Comparison of ENCODE assay signal across 25 cellular contexts in the genomic region with DNA sequence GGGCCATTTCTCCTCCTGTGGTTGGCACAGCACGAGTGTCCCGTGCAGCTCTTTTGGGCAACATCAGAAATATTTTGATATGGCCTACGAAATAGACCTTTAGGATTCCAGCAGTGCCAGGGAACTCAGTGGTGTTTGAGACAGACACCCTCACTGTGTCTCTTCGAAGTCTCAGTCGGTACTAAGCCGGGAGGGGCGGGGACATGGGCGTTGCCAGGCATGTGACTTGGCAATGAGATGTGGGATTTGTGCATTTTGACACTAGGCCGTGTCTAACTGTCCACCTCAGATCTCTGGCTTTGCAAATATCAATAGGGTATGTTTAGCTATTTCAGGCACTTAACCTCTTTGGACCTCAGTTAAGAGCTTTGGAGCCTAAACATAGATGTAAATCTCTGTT.
"Had no signal": no experiment of that assay in that cellular context is flagged by ENCODE, and none has a peak within 500 bp of the region (broad histone marks: within the 10 kb centered on the region; RNA-seq: fewer than 3 reads in every experiment).

No MANE protein-coding gene starts in this region.

- H3K4me3 Mint-ChIP-seq: activated CD4-positive, alpha-beta memory T cell treated with anti-CD3 and anti-CD28 coated beads for 36 hours; activated CD4-positive, alpha-beta T cell treated with anti-CD3 and anti-CD28 coated beads for 36 hours; activated CD4-positive, alpha-beta T cell treated with anti-CD3 and anti-CD28 coated beads, Interleukin-2, amount 10 ng/mL, durations not matched to agents 24 days and 14 days; activated CD8-positive, alpha-beta T cell treated with anti-CD3 and anti-CD28 coated beads, Interleukin-2, amount 10 ng/mL, durations not matched to agents 7 days and 5 days; activated naive CD8-positive, alpha-beta T cell; activated T-cell treated with anti-CD3 and anti-CD28 coated beads, Interleukin-2, amount 50 U/mL, for 4 hours; activated T-helper 17 cell treated with anti-CD3 and anti-CD28 coated beads, Interleukin-2, amount 50 U/mL, for 72 hours; central memory CD8-positive, alpha-beta T cell; dendritic cell treated with granulocyte-macrophage colony-stimulating factor and Interleukin-4, amounts not matched to agents 40 ng/mL and 50 ng/mL, for 4 days had no signal

- DNase-seq: activated CD4-positive, alpha-beta memory T cell treated with anti-CD3 and anti-CD28 coated beads for 36 hours; activated CD4-positive, alpha-beta T cell treated with anti-CD3 and anti-CD28 coated beads for 36 hours; activated CD4-positive, alpha-beta T cell treated with anti-CD3 and anti-CD28 coated beads, Interleukin-2, amount 10 ng/mL, durations not matched to agents 24 days and 14 days; activated CD4-positive, CD25-positive, alpha-beta regulatory T cell; activated CD4-positive, CD25-positive, alpha-beta regulatory T cell treated with anti-CD3 and anti-CD28 coated beads, Interleukin-2, amount 50 U/mL, for 72 hours; activated CD8-positive, alpha-beta T cell treated with anti-CD3 and anti-CD28 coated beads, Interleukin-2, amount 10 ng/mL, durations not matched to agents 7 days and 5 days; activated effector memory CD4-positive, alpha-beta T cell treated with Interleukin-2 at 50 U/mL for 16 hours; activated gamma-delta T cell treated with Interleukin-2 at 50 U/mL for 16 hours; activated naive CD4-positive, alpha-beta T cell treated with anti-CD3 and anti-CD28 coated beads, Interleukin-2, amount 50 U/mL, for 16 hours; activated naive CD4-positive, alpha-beta T cell treated with Interleukin-2 at 50 U/mL for 16 hours; activated T-cell treated with anti-CD3 and anti-CD28 coated beads, Interleukin-2, amount 50 U/mL, for 4 hours; amniotic stem cell; anterior cingulate cortex; brain microvascular endothelial cell; dorsolateral prefrontal cortex; effector memory CD4-positive, alpha-beta T cell; esophagus squamous epithelium; foreskin fibroblast; T-helper 2 cell had no signal

- H3K27me3 ChIP-seq: brain microvascular endothelial cell had no signal

- H3K27ac ChIP-seq: brain microvascular endothelial cell, coronary artery, dorsolateral prefrontal cortex, epithelial cell of prostate, esophagus squamous epithelium had no signal

- H3K27ac Mint-ChIP-seq: activated CD4-positive, alpha-beta memory T cell treated with anti-CD3 and anti-CD28 coated beads for 36 hours; activated CD4-positive, alpha-beta T cell treated with anti-CD3 and anti-CD28 coated beads for 36 hours; activated CD4-positive, alpha-beta T cell treated with anti-CD3 and anti-CD28 coated beads, Interleukin-2, amount 10 ng/mL, durations not matched to agents 24 days and 14 days; activated CD8-positive, alpha-beta T cell treated with anti-CD3 and anti-CD28 coated beads, Interleukin-2, amount 10 ng/mL, durations not matched to agents 7 days and 5 days; activated naive CD8-positive, alpha-beta T cell; activated T-helper 17 cell treated with anti-CD3 and anti-CD28 coated beads, Interleukin-2, amount 50 U/mL, for 72 hours; dendritic cell treated with granulocyte-macrophage colony-stimulating factor and Interleukin-4, amounts not matched to agents 40 ng/mL and 50 ng/mL, for 4 days had no signal

- H3K27me3 Mint-ChIP-seq: activated CD4-positive, alpha-beta T cell treated with anti-CD3 and anti-CD28 coated beads for 36 hours; activated CD4-positive, alpha-beta T cell treated with anti-CD3 and anti-CD28 coated beads, Interleukin-2, amount 10 ng/mL, durations not matched to agents 24 days and 14 days; activated naive CD8-positive, alpha-beta T cell; dendritic cell treated with granulocyte-macrophage colony-stimulating factor and Interleukin-4, amounts not matched to agents 40 ng/mL and 50 ng/mL, for 4 days had no signal

- H3K9me3 Mint-ChIP-seq: activated CD4-positive, alpha-beta memory T cell treated with anti-CD3 and anti-CD28 coated beads for 36 hours; activated CD4-positive, alpha-beta T cell treated with anti-CD3 and anti-CD28 coated beads, Interleukin-2, amount 10 ng/mL, durations not matched to agents 24 days and 14 days; activated T-cell treated with anti-CD3 and anti-CD28 coated beads, Interleukin-2, amount 50 U/mL, for 4 hours; activated T-helper 17 cell treated with anti-CD3 and anti-CD28 coated beads, Interleukin-2, amount 50 U/mL, for 72 hours; central memory CD8-positive, alpha-beta T cell; dendritic cell treated with granulocyte-macrophage colony-stimulating factor and Interleukin-4, amounts not matched to agents 40 ng/mL and 50 ng/mL, for 4 days had no signal

- H3K9me3 ChIP-seq: esophagus squamous epithelium had no signal

- H3K36me3 ChIP-seq: brain microvascular endothelial cell, esophagus squamous epithelium had no signal

- H3K4me3 ChIP-seq: coronary artery, dorsolateral prefrontal cortex, esophagus squamous epithelium had no signal

- H3K36me3 Mint-ChIP-seq: activated CD4-positive, alpha-beta memory T cell treated with anti-CD3 and anti-CD28 coated beads for 36 hours; activated naive CD8-positive, alpha-beta T cell had no signal

- H3K4me1 ChIP-seq: esophagus squamous epithelium had no signal

- H3K4me1 Mint-ChIP-seq: activated CD4-positive, alpha-beta T cell treated with anti-CD3 and anti-CD28 coated beads, Interleukin-2, amount 10 ng/mL, durations not matched to agents 24 days and 14 days; activated T-helper 17 cell treated with anti-CD3 and anti-CD28 coated beads, Interleukin-2, amount 50 U/mL, for 72 hours; central memory CD8-positive, alpha-beta T cell had no signal
